Comparison of ENCODE assay signal across 23 cellular contexts in genomic region chr7:80458822-80459725, GRCh38. TPM values are rescaled to one million over a fixed set of nuclear protein-coding genes. Genes with fewer than 3 reads are reported as not detected.
DNase-seq lines count a peak whose midpoint lies in the region; ATAC-seq, FAIRE-seq and TF ChIP-seq lines count a peak whose summit lies in the region.
"Had no signal": no experiment of that assay in that cellular context is flagged by ENCODE, and none has a peak within 500 bp of the region (broad histone marks: within the 10 kb centered on the region; RNA-seq: fewer than 3 reads in every experiment).

No MANE protein-coding gene starts in this region.

- peak; percentile 7 for FAIRE-seq in A549 (lab: Jason Lieb, UNC)
- FAIRE-seq: G401.6 had no signal

- no peaks in the 10 kb centered on the region for H3K9me3 ChIP-seq in A549
- H3K9me3 ChIP-seq in PC-3 (ENCODE audit: low read length): no peaks in the 10 kb centered on the region

- DNase-seq in A549 (ENCODE audit: low read depth in 1 of 2, low spot score in 1 of 2): no peak
- DNase-seq in HFFc6: no peak
- no peak for DNase-seq in PC-3
- DNase-seq in left lobe of liver (ENCODE audit: low spot score): no peak
- DNase-seq in activated T-cell treated with anti-CD3 and anti-CD28 coated beads, Interleukin-2, amount 50 U/mL, for 48 hours: no peak
- no peak for DNase-seq in NCI-H146 (lab: John Stamatoyannopoulos, UW)
- DNase-seq: 8988T; Calu3; CD8-positive, alpha-beta memory T cell; KBM-7; NCI-H1092; NCI-H1436; NCI-H2029; NCI-H2227 treated with DMSO at 0.1 percent for 48 hours; NCI-H510A; NCI-H748 treated with DMSO at 0.1 percent for 48 hours; Right ventricle myocardium superior had no signal

- ATAC-seq in A549 (no peak), PC-3 (no peak), left lobe of liver (peak; percentile 89), GM21576 (IDR thresholded peaks at IDR 0.05; ENCODE audit: unreplicated experiment) (no peak), GM21619 (IDR thresholded peaks at IDR 0.05; ENCODE audit: unreplicated experiment) (no peak)
- ATAC-seq: GM23338 had no signal

- H3K4me2 ChIP-seq in A549: no peak overlapping the region
- no peak overlapping the region for H3K4me2 ChIP-seq in PC-3 (ENCODE audit: low read length)
- H3K4me2 ChIP-seq: GM23338 had no signal

- no peaks in the 10 kb centered on the region for H3F3A ChIP-seq in PC-3 (ENCODE audit: low read length, unreplicated experiment)

- no peak for TF ChIP-seq POLR2A in A549 (IDR thresholded peaks at IDR 0.05; ENCODE audit: low read length)

- no peak for TF ChIP-seq CTCF in A549 (IDR thresholded peaks at IDR 0.05)
- TF ChIP-seq CTCF in HFFc6 (IDR thresholded peaks at IDR 0.05): no peak
- TF ChIP-seq CTCF in PC-3 (conservative IDR thresholded peaks at IDR 0.05; ENCODE audit: low read depth, low read length): no peak

- no peaks in the 10 kb centered on the region for H3K79me2 ChIP-seq in PC-3 (ENCODE audit: low read length)

- H3K9ac ChIP-seq in PC-3 (ENCODE audit: low read length): no peak overlapping the region

- no peaks in the 10 kb centered on the region for H3K27me3 ChIP-seq in PC-3 (ENCODE audit: low read length)

- no peaks in the 10 kb centered on the region for H3K9me2 ChIP-seq in PC-3 (replicated peaks; ENCODE audit: low read length)

- H3K36me3 ChIP-seq in PC-3 (ENCODE audit: low read depth, low read length): no peaks in the 10 kb centered on the region

- WGBS in A549 (ENCODE audit: missing lambda C conversion rate): 74% methylated on average over 6 of the region's 6 CpGs

- 0 out of 3 replicates have a peak, but pooled peaks cover 3% of the 10 kb centered on the region for H3K4me1 ChIP-seq in A549
- no peaks in the 10 kb centered on the region for H3K4me1 ChIP-seq in PC-3 (ENCODE audit: insufficient read depth, low read length)

- no peaks in the 10 kb centered on the region for H3K27me3 Mint-ChIP-seq in HFFc6 (ENCODE audit: insufficient read depth)
- H3K27me3 Mint-ChIP-seq: CD8-positive, alpha-beta memory T cell had no signal

- H3K9me3 Mint-ChIP-seq in HFFc6: no peaks in the 10 kb centered on the region
- H3K9me3 Mint-ChIP-seq: GM23338 had no signal

- no peak for TF ChIP-seq RAD21 in A549 (conservative IDR thresholded peaks at IDR 0.05 in 1 of 2, IDR thresholded peaks at IDR 0.05 in 1 of 2)

- H2AFZ ChIP-seq in PC-3 (ENCODE audit: low read length): 0 out of 2 replicates have a peak overlapping the region, but pooled peaks have one; percentile 24
- H2AFZ ChIP-seq: GM23338 had no signal

- H3K4me3 Mint-ChIP-seq in HFFc6: peak overlapping the region; percentile 17
- H3K4me3 Mint-ChIP-seq: CD8-positive, alpha-beta memory T cell; GM23338 had no signal

- intact Hi-C loops in PC-3 (cut with micrococcal nuclease): no loop called here

- POLR2A ChIA-PET in A549 (lab: Yijun Ruan, JAX): no interaction called here
- POLR2A ChIA-PET in PC-3 (lab: Charles Lee; ENCODE audit: unreplicated experiment): interaction anchor here (0.7 kb wide), 1 partner anchor 13 kb away, joined by 6 read pairs; no protein-coding TSS in a partner anchor

- H3K27ac ChIP-seq in A549: no peak overlapping the region
- H3K27ac ChIP-seq in PC-3 (ENCODE audit: low read length): no peak overlapping the region
- H3K27ac ChIP-seq: C4-2B had no signal

- no TSS peak for BruUV-seq in PC-3 (replicated peaks; lab: Mats Ljungman, UMichigan)

- no peak for TF ChIP-seq EP300 in A549 (IDR thresholded peaks at IDR 0.05)

- no peaks in the 10 kb centered on the region for H4K20me1 ChIP-seq in PC-3 (ENCODE audit: low read length)

- H3K4me1 Mint-ChIP-seq in HFFc6 (ENCODE audit: low read depth): peaks cover 16% of the 10 kb centered on the region
- H3K4me1 Mint-ChIP-seq: CD8-positive, alpha-beta memory T cell; GM23338 had no signal

- no peak overlapping the region for H3K4me3 ChIP-seq in A549
- no peak overlapping the region for H3K4me3 ChIP-seq in PC-3 (ENCODE audit: low read length)
- H3K4me3 ChIP-seq: GM23338 had no signal

- H3K36me3 Mint-ChIP-seq in HFFc6 (ENCODE audit: low read depth): peaks cover 5% of the 10 kb centered on the region; the same call in 1 of the 2 replicates

- CTCF ChIA-PET in A549 (lab: Yijun Ruan, JAX): interaction anchor here (1.0 to 1.9 kb wide), 3 partner anchors 12 to 325 kb away, joined by 3 to 8 read pairs (median 3); no protein-coding TSS in a partner anchor
- CTCF ChIA-PET in PC-3 (lab: Charles Lee): no interaction called here

- H3K27ac Mint-ChIP-seq in HFFc6: no peak overlapping the region
- H3K27ac Mint-ChIP-seq: CD8-positive, alpha-beta memory T cell; GM23338 had no signal

TF ChIP-seq in A549, 52 proteins besides CTCF, POLR2A, EP300 and RAD21:
- TF ChIP-seq ZNF302 (CRISPR knock-in tag; IDR thresholded peaks at IDR 0.05) (no peak), ATOH8 (CRISPR knock-in tag; IDR thresholded peaks at IDR 0.05; ENCODE audit: low read depth) (no peak), HOXB13 (CRISPR knock-in tag; IDR thresholded peaks at IDR 0.05; ENCODE audit: low read depth) (no peak), REST (IDR thresholded peaks at IDR 0.05) (no peak), HES2 (IDR thresholded peaks at IDR 0.05) (no peak), NPAS2 (CRISPR knock-in tag; IDR thresholded peaks at IDR 0.05; ENCODE audit: borderline replicate concordance) (no peak), CBX8 (IDR thresholded peaks at IDR 0.05) (no peak), PHF8 (IDR thresholded peaks at IDR 0.05; ENCODE audit: borderline replicate concordance, low read depth) (no peak), JUNB (IDR thresholded peaks at IDR 0.05) (no peak), EHMT2 (IDR thresholded peaks at IDR 0.05; ENCODE audit: low read depth) (no peak), NR3C1 (IDR thresholded peaks at IDR 0.05) (no peak), ZFP36 (IDR thresholded peaks at IDR 0.05; ENCODE audit: borderline replicate concordance, partially characterized antibody) (no peak), POLR2AphosphoS2 (conservative IDR thresholded peaks at IDR 0.05; ENCODE audit: low read length) (no peak), JUN (IDR thresholded peaks at IDR 0.05) (no peak)

RNA-seq across cellular contexts. Expression of gene GNAT3, which starts 52.8 kb away (rescaled TPM):
- polyA plus RNA-seq in A549 (2011; rRNA removed) (not detected in 2 replicates), A549 (2017; fragmentation: RNase III; extraction: RNeasy Plus Mini Kit Qiagen cat#74134 plus additional on column Dnase treatment) (not detected in 3 replicates)
- polyA plus RNA-seq in A549 (2012; cell fraction: cytosol; rRNA removed): not detected in 2 replicates
- polyA plus RNA-seq in A549 (2012; cell fraction: nucleus; rRNA removed): not detected in 2 replicates
- not detected in 2 replicates for polyA minus RNA-seq in A549 (2011; rRNA and poly(A)+ RNA removed)
- under 1 TPM in 1 of 6 experiments, not detected in 5; 0.26 TPM for total RNA-seq in HFFc6 (2021; fragmentation: NEBNext Ultra II Directional; extraction: Animal tissue kit (Norgen Biotek cat#: 25700))
- total RNA-seq in PC-3 (2014; rRNA removed) (not detected in 2 replicates), left lobe of liver (not detected)
- total RNA-seq: Calu3; CD8-positive, alpha-beta memory T cell; Daoy; GM23338; Right ventricle myocardium superior had no signal
- polyA plus RNA-seq: CD8-positive, alpha-beta memory T cell; GM23338 had no signal
